18 cellular contexts compared by ENCODE assay signal in the genomic region with DNA sequence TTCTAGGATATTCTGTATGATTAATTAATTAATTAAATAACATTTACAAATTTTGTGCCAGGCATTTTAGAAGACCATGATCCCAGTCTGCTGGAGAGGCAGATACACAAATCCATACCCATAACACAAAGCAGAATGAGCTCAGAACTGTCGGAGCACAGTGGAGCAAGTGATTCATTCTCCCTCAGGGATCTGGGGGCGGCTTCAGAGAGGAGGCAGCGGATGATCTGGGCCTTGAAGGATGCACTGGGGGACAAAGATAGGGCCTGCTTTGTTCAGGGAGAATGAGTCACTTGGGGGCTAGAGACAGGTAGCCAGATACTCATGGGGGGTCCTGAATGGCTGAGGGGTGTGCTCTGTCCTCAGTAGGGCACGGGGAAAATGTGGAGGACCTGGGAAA. TPM values are rescaled to one million over a fixed set of nuclear protein-coding genes. Genes with fewer than 3 reads are reported as not detected.
DNase-seq lines count a peak whose midpoint lies in the region; ATAC-seq, FAIRE-seq and TF ChIP-seq lines count a peak whose summit lies in the region.
"Had no signal": no experiment of that assay in that cellular context is flagged by ENCODE, and none has a peak within 500 bp of the region (broad histone marks: within the 10 kb centered on the region; RNA-seq: fewer than 3 reads in every experiment).

No MANE protein-coding gene starts in this region.

- TF ChIP-seq CTCF in SK-N-SH (IDR thresholded peaks at IDR 0.05) (no peak), chondrocyte (IDR thresholded peaks at IDR 0.05) (no peak), right atrium auricular region (IDR thresholded peaks at IDR 0.05) (no peak), osteocyte (IDR thresholded peaks at IDR 0.05) (no peak)

- H3K4me1 ChIP-seq in SK-N-SH (ENCODE audit: control insufficient read depth in 1 of 2, insufficient read depth in 2 of 2, low read depth in 1 of 2, low read length in 1 of 2) (peaks cover 12 to 25% of the 10 kb centered on the region in 2 experiments; a peak in 2 of 4 replicates), right atrium auricular region (peaks cover 0 to 76% of the 10 kb centered on the region in 2 donors)
- H3K4me1 ChIP-seq: parathyroid adenoma had no signal

- no peak for TF ChIP-seq EP300 in SK-N-SH (IDR thresholded peaks at IDR 0.05; ENCODE audit: borderline replicate concordance in 1 of 2, low read depth in 1 of 2, low read length in 1 of 2)

- peak overlapping the region in 1 of 2 experiments; percentile 2; a peak in 1 of 4 replicates for H3K27ac ChIP-seq in SK-N-SH (ENCODE audit: low read depth in 2 of 2, low read length in 1 of 2)
- peak overlapping the region; percentile 52 to 80 for H3K27ac ChIP-seq in right atrium auricular region
- H3K27ac ChIP-seq: 22Rv1, parathyroid adenoma, thyroid gland had no signal

- H3K36me3 ChIP-seq in SK-N-SH (replicated peaks in 1 of 2; ENCODE audit: control insufficient read depth in 1 of 2, insufficient read depth in 2 of 2, low read length in 1 of 2) (no peaks in the 10 kb centered on the region), right atrium auricular region (no peaks in the 10 kb centered on the region)
- H3K36me3 ChIP-seq: thyroid gland had no signal

- H3K9me3 Mint-ChIP-seq in chondrocyte (ENCODE audit: low read depth) (no peaks in the 10 kb centered on the region), osteocyte (ENCODE audit: unreplicated experiment) (no peaks in the 10 kb centered on the region)
- H3K9me3 Mint-ChIP-seq: T-helper 1 cell treated with Interleukin-12 subunit alpha and Interleukin-12 subunit beta and Interleukin-4 antibody, amounts not matched to agents 30 μg/mL and 1 μg/mL, for 36 hours had no signal

- no peak for TF ChIP-seq RAD21 in SK-N-SH (IDR thresholded peaks at IDR 0.05; ENCODE audit: low read length)

- H3K79me2 ChIP-seq in SK-N-SH (ENCODE audit: insufficient read depth) = no peaks in the 10 kb centered on the region
- H3K79me2 ChIP-seq: parathyroid adenoma had no signal

- ATAC-seq in SK-N-SH treated with all-trans-retinoic acid at 6 μM for 48 hours = no peak
- ATAC-seq: body of pancreas had no signal

- no peak for FAIRE-seq in urothelium cell line (lab: Jason Lieb, UNC)
- FAIRE-seq: endometrium had no signal

- no peaks in the 10 kb centered on the region for H3K27me3 ChIP-seq in SK-N-SH (ENCODE audit: insufficient read depth)
- H3K27me3 ChIP-seq in right atrium auricular region = no peaks in the 10 kb centered on the region
- H3K27me3 ChIP-seq: body of pancreas, thyroid gland had no signal

- H4K20me1 ChIP-seq in SK-N-SH (ENCODE audit: insufficient read depth) = no peaks in the 10 kb centered on the region

- H3K27me3 Mint-ChIP-seq in chondrocyte (ENCODE audit: low read depth) (no peaks in the 10 kb centered on the region), osteocyte (ENCODE audit: unreplicated experiment) (no peaks in the 10 kb centered on the region)

- H3F3A ChIP-seq in SK-N-SH (replicated peaks; ENCODE audit: insufficient read depth) = peaks cover 6% of the 10 kb centered on the region

- no peak for DNase-seq in SK-N-SH
- DNase-seq in chondrocyte (ENCODE audit: low spot score) = no peak
- no peak for DNase-seq in right atrium auricular region (ENCODE audit: low spot score)
- peak; percentile 71 for DNase-seq in urothelium cell line (ENCODE audit: low spot score)
- DNase-seq in hippocampal formation (lab: John Stamatoyannopoulos, UW) = no peak
- no peak for DNase-seq in osteocyte (ENCODE audit: extremely low spot score, unreplicated experiment)
- no peak for DNase-seq in GF-D8 (lab: John Stamatoyannopoulos, UW)
- DNase-seq: activated CD4-positive, alpha-beta T cell treated with anti-CD3 and anti-CD28 coated beads for 4 hours; mesenchymal stem cell; NCI-H345; stimulated activated CD4-positive, alpha-beta T cell treated with anti-CD3 and anti-CD28 coated beads, Interleukin-15, amount 100 ng/mL, for 24 hours; thyroid gland had no signal

- 28% methylated on average over 4 of the region's 4 CpGs for WGBS in SK-N-SH (ENCODE audit: low lambda C conversion rate)

- H2AFZ ChIP-seq in SK-N-SH (ENCODE audit: low read depth) = no peak overlapping the region
- H2AFZ ChIP-seq: parathyroid adenoma had no signal

- CTCF ChIA-PET in SK-N-SH (lab: Yijun Ruan, JAX) = interaction anchor here (0.8 to 2.4 kb wide), 2 partner anchors 13 to 50 kb away, joined by 3 to 12 read pairs; no protein-coding TSS in a partner anchor

- no peak overlapping the region for H3K4me3 ChIP-seq in SK-N-SH (ENCODE audit: low read depth in 2 of 2, low read length in 1 of 2)
- H3K4me3 ChIP-seq in right atrium auricular region = no peak overlapping the region
- H3K4me3 ChIP-seq: body of pancreas, thyroid gland had no signal

- no peaks in the 10 kb centered on the region for H3K9me3 ChIP-seq in SK-N-SH
- no peaks in the 10 kb centered on the region for H3K9me3 ChIP-seq in right atrium auricular region
- H3K9me3 ChIP-seq: body of pancreas, thyroid gland had no signal

- no peak overlapping the region for H3K4me3 Mint-ChIP-seq in chondrocyte (ENCODE audit: unreplicated experiment)
- no peak overlapping the region for H3K4me3 Mint-ChIP-seq in osteocyte (ENCODE audit: unreplicated experiment)
- H3K4me3 Mint-ChIP-seq: T-helper 1 cell treated with Interleukin-12 subunit alpha and Interleukin-12 subunit beta and Interleukin-4 antibody, amounts not matched to agents 30 μg/mL and 1 μg/mL, for 36 hours had no signal

- H3K36me3 Mint-ChIP-seq in chondrocyte (ENCODE audit: low read depth) (no peaks in the 10 kb centered on the region), osteocyte (ENCODE audit: unreplicated experiment) (no peaks in the 10 kb centered on the region)

- H3K9ac ChIP-seq in SK-N-SH = no peak overlapping the region
- H3K9ac ChIP-seq: parathyroid adenoma had no signal

- 0 out of 2 replicates have a peak overlapping the region, but pooled peaks have one; percentile 45 for H3K4me2 ChIP-seq in SK-N-SH

- POLR2A ChIA-PET in SK-N-SH (lab: Yijun Ruan, JAX) = no interaction called here

- peaks cover 68% of the 10 kb centered on the region for H3K4me1 Mint-ChIP-seq in chondrocyte (ENCODE audit: low read depth)
- peaks cover 42% of the 10 kb centered on the region for H3K4me1 Mint-ChIP-seq in osteocyte (ENCODE audit: unreplicated experiment)

- H3K9me2 ChIP-seq in SK-N-SH = no peaks in the 10 kb centered on the region

- H3K27ac Mint-ChIP-seq in chondrocyte (ENCODE audit: unreplicated experiment) = peak overlapping the region; percentile 93
- no peak overlapping the region for H3K27ac Mint-ChIP-seq in osteocyte (ENCODE audit: unreplicated experiment)
- H3K27ac Mint-ChIP-seq: T-helper 1 cell treated with Interleukin-12 subunit alpha and Interleukin-12 subunit beta and Interleukin-4 antibody, amounts not matched to agents 30 μg/mL and 1 μg/mL, for 36 hours had no signal

TF ChIP-seq in SK-N-SH, 30 proteins besides CTCF, POLR2A, EP300 and RAD21 (continues in another document):
- TF ChIP-seq, protein P1, sequence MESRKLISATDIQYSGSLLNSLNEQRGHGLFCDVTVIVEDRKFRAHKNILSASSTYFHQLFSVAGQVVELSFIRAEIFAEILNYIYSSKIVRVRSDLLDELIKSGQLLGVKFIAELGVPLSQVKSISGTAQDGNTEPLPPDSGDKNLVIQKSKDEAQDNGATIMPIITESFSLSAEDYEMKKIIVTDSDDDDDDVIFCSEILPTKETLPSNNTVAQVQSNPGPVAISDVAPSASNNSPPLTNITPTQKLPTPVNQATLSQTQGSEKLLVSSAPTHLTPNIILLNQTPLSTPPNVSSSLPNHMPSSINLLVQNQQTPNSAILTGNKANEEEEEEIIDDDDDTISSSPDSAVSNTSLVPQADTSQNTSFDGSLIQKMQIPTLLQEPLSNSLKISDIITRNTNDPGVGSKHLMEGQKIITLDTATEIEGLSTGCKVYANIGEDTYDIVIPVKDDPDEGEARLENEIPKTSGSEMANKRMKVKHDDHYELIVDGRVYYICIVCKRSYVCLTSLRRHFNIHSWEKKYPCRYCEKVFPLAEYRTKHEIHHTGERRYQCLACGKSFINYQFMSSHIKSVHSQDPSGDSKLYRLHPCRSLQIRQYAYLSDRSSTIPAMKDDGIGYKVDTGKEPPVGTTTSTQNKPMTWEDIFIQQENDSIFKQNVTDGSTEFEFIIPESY (IDR thresholded peaks at IDR 0.05; ENCODE audit: borderline replicate concordance, low read depth) = no peak
- TF ChIP-seq ELF1 (IDR thresholded peaks at IDR 0.05) (no peak), CHD2 (IDR thresholded peaks at IDR 0.05; ENCODE audit: low read length, partially characterized antibody) (no peak), MEF2A (IDR thresholded peaks at IDR 0.05; ENCODE audit: borderline replicate concordance, low read depth) (no peak)

TF ChIP-seq in SK-N-SH treated with all-trans-retinoic acid at 6 μM for 48 hours, 23 proteins besides CTCF, POLR2A, EP300 and RAD21 (continues in another document):
- TF ChIP-seq RARB (CRISPR knock-in tag; IDR thresholded peaks at IDR 0.05) = no peak
- TF ChIP-seq ZFP3 (CRISPR knock-in tag; IDR thresholded peaks at IDR 0.05) = no peak
- no peak for TF ChIP-seq PPARA (CRISPR knock-in tag; IDR thresholded peaks at IDR 0.05; ENCODE audit: borderline replicate concordance)
- TF ChIP-seq, protein P2, sequence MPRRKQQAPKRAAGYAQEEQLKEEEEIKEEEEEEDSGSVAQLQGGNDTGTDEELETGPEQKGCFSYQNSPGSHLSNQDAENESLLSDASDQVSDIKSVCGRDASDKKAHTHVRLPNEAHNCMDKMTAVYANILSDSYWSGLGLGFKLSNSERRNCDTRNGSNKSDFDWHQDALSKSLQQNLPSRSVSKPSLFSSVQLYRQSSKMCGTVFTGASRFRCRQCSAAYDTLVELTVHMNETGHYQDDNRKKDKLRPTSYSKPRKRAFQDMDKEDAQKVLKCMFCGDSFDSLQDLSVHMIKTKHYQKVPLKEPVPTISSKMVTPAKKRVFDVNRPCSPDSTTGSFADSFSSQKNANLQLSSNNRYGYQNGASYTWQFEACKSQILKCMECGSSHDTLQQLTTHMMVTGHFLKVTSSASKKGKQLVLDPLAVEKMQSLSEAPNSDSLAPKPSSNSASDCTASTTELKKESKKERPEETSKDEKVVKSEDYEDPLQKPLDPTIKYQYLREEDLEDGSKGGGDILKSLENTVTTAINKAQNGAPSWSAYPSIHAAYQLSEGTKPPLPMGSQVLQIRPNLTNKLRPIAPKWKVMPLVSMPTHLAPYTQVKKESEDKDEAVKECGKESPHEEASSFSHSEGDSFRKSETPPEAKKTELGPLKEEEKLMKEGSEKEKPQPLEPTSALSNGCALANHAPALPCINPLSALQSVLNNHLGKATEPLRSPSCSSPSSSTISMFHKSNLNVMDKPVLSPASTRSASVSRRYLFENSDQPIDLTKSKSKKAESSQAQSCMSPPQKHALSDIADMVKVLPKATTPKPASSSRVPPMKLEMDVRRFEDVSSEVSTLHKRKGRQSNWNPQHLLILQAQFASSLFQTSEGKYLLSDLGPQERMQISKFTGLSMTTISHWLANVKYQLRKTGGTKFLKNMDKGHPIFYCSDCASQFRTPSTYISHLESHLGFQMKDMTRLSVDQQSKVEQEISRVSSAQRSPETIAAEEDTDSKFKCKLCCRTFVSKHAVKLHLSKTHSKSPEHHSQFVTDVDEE (CRISPR knock-in tag; IDR thresholded peaks at IDR 0.05) = no peak
- no peak for TF ChIP-seq ZNF70 (CRISPR knock-in tag; IDR thresholded peaks at IDR 0.05)

RNA-seq across cellular contexts. Expression of a gene that starts 50.9 kb away (rescaled TPM):
- polyA plus RNA-seq in SK-N-SH (2012; rRNA removed) = 0.02 and 0.03 TPM in 2 replicates
- 0.01 and 0.04 TPM in 2 replicates for polyA plus RNA-seq in SK-N-SH (2012; cell fraction: cytosol; rRNA removed)
- polyA plus RNA-seq in SK-N-SH (2012; cell fraction: nucleus; rRNA removed) = 0.12 and 0.20 TPM in 2 replicates
- 0.44 to 0.90 TPM (median 0.68 TPM) in 3 replicates for total RNA-seq in chondrocyte
- 1 to 10 TPM; 3.1 to 8.1 TPM for total RNA-seq in right atrium auricular region
- not detected in 2 replicates for total RNA-seq in osteocyte
